ENCODE assay signal across 9 cellular contexts in genomic region chr1:35886606-35887431, GRCh38. TPM values are rescaled to one million over a fixed set of nuclear protein-coding genes. Genes with fewer than 3 reads are reported as not detected.
DNase-seq lines count a peak whose midpoint lies in the region; ATAC-seq and TF ChIP-seq lines count a peak whose summit lies in the region.
"Had no signal": no experiment of that assay in that cellular context is flagged by ENCODE, and none has a peak within 500 bp of the region (broad histone marks: within the 10 kb centered on the region; RNA-seq: fewer than 3 reads in every experiment).

No MANE protein-coding gene starts in this region.

- H3K4me2 ChIP-seq in SK-N-SH: peak overlapping the region; percentile 66; the same call in 1 of the 2 replicates
- H3K4me2 ChIP-seq: KMS-11 had no signal

- TF ChIP-seq EP300 in SK-N-SH (IDR thresholded peaks at IDR 0.05; ENCODE audit: borderline replicate concordance in 1 of 2, low read depth in 1 of 2, low read length in 1 of 2): no peak

- H3K9me3 ChIP-seq in SK-N-SH: no peaks in the 10 kb centered on the region
- no peaks in the 10 kb centered on the region for H3K9me3 ChIP-seq in psoas muscle

- WGBS in SK-N-SH (ENCODE audit: low lambda C conversion rate): 64% methylated on average over 3 of the region's 3 CpGs
- WGBS in psoas muscle, 3 donors: 45 to 60% (median 50%) methylated on average over 3 of the region's 3 CpGs

- TF ChIP-seq CTCF in SK-N-SH (IDR thresholded peaks at IDR 0.05): no peak
- no peak for TF ChIP-seq CTCF in progenitor cell of endocrine pancreas (IDR thresholded peaks at IDR 0.05; ENCODE audit: unreplicated experiment)
- TF ChIP-seq CTCF in psoas muscle (IDR thresholded peaks at IDR 0.05): no peak

- no peaks in the 10 kb centered on the region for H3K9me2 ChIP-seq in SK-N-SH

- CTCF ChIA-PET in SK-N-SH (lab: Yijun Ruan, JAX): interaction anchor here (1.6 kb wide), 1 partner anchor 11 kb away, joined by 8 read pairs; no protein-coding TSS in a partner anchor

- no peaks in the 10 kb centered on the region for H3F3A ChIP-seq in SK-N-SH (replicated peaks; ENCODE audit: insufficient read depth)

- POLR2A ChIA-PET in SK-N-SH (lab: Yijun Ruan, JAX): interaction anchor here (0.8 kb wide), 1 partner anchor 117 kb away, joined by 3 read pairs; the partner anchor contains the start of gene CLSPN

- peaks cover 39% of the 10 kb centered on the region for H3K79me2 ChIP-seq in SK-N-SH (ENCODE audit: insufficient read depth)

- H3K4me1 ChIP-seq in SK-N-SH (ENCODE audit: control insufficient read depth in 1 of 2, insufficient read depth in 2 of 2, low read depth in 1 of 2, low read length in 1 of 2) (peaks cover 12 to 33% of the 10 kb centered on the region in 2 experiments; a peak in 2 of 4 replicates), psoas muscle (peaks cover 6% of the 10 kb centered on the region)

- no peak overlapping the region for H3K9ac ChIP-seq in SK-N-SH
- H3K9ac ChIP-seq: KMS-11 had no signal

- H3K36me3 Mint-ChIP-seq in progenitor cell of endocrine pancreas (ENCODE audit: insufficient read depth): peaks cover 14% of the 10 kb centered on the region

- H4K20me1 ChIP-seq in SK-N-SH (ENCODE audit: insufficient read depth): peaks cover 20% of the 10 kb centered on the region

- peak overlapping the region; percentile 95 for H3K27ac Mint-ChIP-seq in progenitor cell of endocrine pancreas

- peak overlapping the region in 1 of 2 experiments; percentile 35; a peak in 1 of 4 replicates for H3K27ac ChIP-seq in SK-N-SH (ENCODE audit: low read depth in 2 of 2, low read length in 1 of 2)
- H3K27ac ChIP-seq in psoas muscle: no peak overlapping the region
- H3K27ac ChIP-seq: KMS-11 had no signal

- H2AFZ ChIP-seq in SK-N-SH (ENCODE audit: low read depth): no peak overlapping the region

- H3K4me3 Mint-ChIP-seq in progenitor cell of endocrine pancreas (ENCODE audit: low read depth): peak overlapping the region; percentile 51

- intact Hi-C loops in psoas muscle (cut with DNase I): loop anchor here in 1 of 2 donors (5.0 kb wide), 1 partner anchor 40 kb away; no protein-coding TSS in a partner anchor

- peak; percentile 37 for DNase-seq in SK-N-SH
- peak; percentile 80 for DNase-seq in NCI-H82 (lab: John Stamatoyannopoulos, UW)
- DNase-seq in dermis blood vessel endothelial cell: peak; percentile 36
- DNase-seq in progenitor cell of endocrine pancreas (ENCODE audit: low spot score, unreplicated experiment): no peak
- no peak for DNase-seq in stimulated activated CD4-positive, alpha-beta T cell treated with anti-CD3 and anti-CD28 coated beads, Interleukin-2, amount 100 ng/mL, for 24 hours
- DNase-seq in psoas muscle: no peak

- no peak overlapping the region for H3K4me3 ChIP-seq in SK-N-SH (ENCODE audit: low read depth in 2 of 2, low read length in 1 of 2)
- H3K4me3 ChIP-seq in psoas muscle: no peak overlapping the region

- H3K27me3 Mint-ChIP-seq in progenitor cell of endocrine pancreas: peaks cover 3% of the 10 kb centered on the region

- ATAC-seq in SK-N-SH treated with all-trans-retinoic acid at 6 μM for 48 hours: no peak
- ATAC-seq in GM18873 (IDR thresholded peaks at IDR 0.05; ENCODE audit: low FRiP score, unreplicated experiment): no peak
- no peak for ATAC-seq in psoas muscle

- H3K9me3 Mint-ChIP-seq in progenitor cell of endocrine pancreas (ENCODE audit: low read depth): no peaks in the 10 kb centered on the region

- no peak for TF ChIP-seq RAD21 in SK-N-SH (IDR thresholded peaks at IDR 0.05; ENCODE audit: low read length)

- H3K4me1 Mint-ChIP-seq in progenitor cell of endocrine pancreas (ENCODE audit: low read depth): peaks cover 39% of the 10 kb centered on the region

- H3K36me3 ChIP-seq in SK-N-SH (replicated peaks in 1 of 2; ENCODE audit: control insufficient read depth in 1 of 2, insufficient read depth in 2 of 2, low read length in 1 of 2) (peaks cover 5 to 17% of the 10 kb centered on the region in 2 experiments), psoas muscle (ENCODE audit: insufficient read depth in 1 of 2, low read depth in 1 of 2) (peaks cover 0 to 35% of the 10 kb centered on the region in 2 donors)

- H3K27me3 ChIP-seq in SK-N-SH (ENCODE audit: insufficient read depth) (no peaks in the 10 kb centered on the region), psoas muscle (ENCODE audit: insufficient read depth in 3 of 3, low read length in 2 of 3) (no peaks in the 10 kb centered on the region)

TF ChIP-seq in SK-N-SH, 30 proteins besides CTCF, POLR2A, EP300 and RAD21 (continues in another document):
- TF ChIP-seq POLR2AphosphoS5 (IDR thresholded peaks at IDR 0.05; ENCODE audit: low read depth, low read length) (no peak), FOXJ3 (CRISPR knock-in tag; IDR thresholded peaks at IDR 0.05) (no peak), SMC3 (IDR thresholded peaks at IDR 0.05; ENCODE audit: low read depth, low read length) (no peak), FOSL2 (IDR thresholded peaks at IDR 0.05; ENCODE audit: borderline replicate concordance, low read depth) (no peak), RCOR1 (IDR thresholded peaks at IDR 0.05; ENCODE audit: low read length) (no peak), JUND (IDR thresholded peaks at IDR 0.05) (no peak), SIN3A (IDR thresholded peaks at IDR 0.05; ENCODE audit: borderline replicate concordance, low read depth, low read length) (no peak), NRF1 (IDR thresholded peaks at IDR 0.05; ENCODE audit: low read depth, low read length) (no peak), EZH2phosphoT487 (IDR thresholded peaks at IDR 0.05; ENCODE audit: borderline replicate concordance, low read depth) (no peak), MEF2A (IDR thresholded peaks at IDR 0.05; ENCODE audit: borderline replicate concordance, low read depth) (no peak), YY1 (IDR thresholded peaks at IDR 0.05; ENCODE audit: low read depth) (no peak), ELF1 (IDR thresholded peaks at IDR 0.05) (no peak)
- TF ChIP-seq, protein P1, sequence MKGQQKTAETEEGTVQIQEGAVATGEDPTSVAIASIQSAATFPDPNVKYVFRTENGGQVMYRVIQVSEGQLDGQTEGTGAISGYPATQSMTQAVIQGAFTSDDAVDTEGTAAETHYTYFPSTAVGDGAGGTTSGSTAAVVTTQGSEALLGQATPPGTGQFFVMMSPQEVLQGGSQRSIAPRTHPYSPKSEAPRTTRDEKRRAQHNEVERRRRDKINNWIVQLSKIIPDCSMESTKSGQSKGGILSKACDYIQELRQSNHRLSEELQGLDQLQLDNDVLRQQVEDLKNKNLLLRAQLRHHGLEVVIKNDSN (IDR thresholded peaks at IDR 0.05; ENCODE audit: borderline replicate concordance, low read depth): no peak

TF ChIP-seq in SK-N-SH treated with all-trans-retinoic acid at 6 μM for 48 hours, 23 proteins besides CTCF, POLR2A, EP300 and RAD21:
- TF ChIP-seq ZFP3 (CRISPR knock-in tag; IDR thresholded peaks at IDR 0.05): no peak
- TF ChIP-seq CSDC2 (CRISPR knock-in tag; IDR thresholded peaks at IDR 0.05): no peak
- TF ChIP-seq ESRRG (CRISPR knock-in tag; IDR thresholded peaks at IDR 0.05): no peak
- no peak for TF ChIP-seq ZC3H10 (CRISPR knock-in tag; IDR thresholded peaks at IDR 0.05)
- TF ChIP-seq RARB (CRISPR knock-in tag; IDR thresholded peaks at IDR 0.05): no peak
- TF ChIP-seq ZNF70 (CRISPR knock-in tag; IDR thresholded peaks at IDR 0.05): no peak
- TF ChIP-seq ZFP30 (CRISPR knock-in tag; IDR thresholded peaks at IDR 0.05): no peak
- no peak for TF ChIP-seq PPARA (CRISPR knock-in tag; IDR thresholded peaks at IDR 0.05; ENCODE audit: borderline replicate concordance)
- TF ChIP-seq ZNF565 (CRISPR knock-in tag; conservative IDR thresholded peaks at IDR 0.05; ENCODE audit: low read depth): no peak
TF ChIP-seq in SK-N-SH treated with all-trans-retinoic acid at 6 μM for 48 hours: peak in this region for 0.

RNA-seq across cellular contexts. Expression of gene AGO1, which starts 3.8 kb away (rescaled TPM):
- 7.8 and 9.5 TPM in 2 replicates for polyA plus RNA-seq in SK-N-SH (2012; rRNA removed)
- 4.7 and 7.4 TPM in 2 replicates for polyA plus RNA-seq in SK-N-SH (2012; cell fraction: cytosol; rRNA removed)
- 12.0 and 12.5 TPM in 2 replicates for polyA plus RNA-seq in SK-N-SH (2012; cell fraction: nucleus; rRNA removed)
- 9.7 and 29.3 TPM in 2 replicates for total RNA-seq in dermis blood vessel endothelial cell
- 103 and 110 TPM in 2 replicates for total RNA-seq in progenitor cell of endocrine pancreas
- 10 to 100 TPM in 3 of 4 donors, 1 to 10 TPM in 1; 9.8 to 16.3 (median 12.8) TPM for total RNA-seq in psoas muscle
- 1 to 10 TPM; 2.2 to 6.4 (median 2.4) TPM for polyA plus RNA-seq in psoas muscle

RNA-seq across cellular contexts. Expression of gene AGO3, which starts 44.1 kb away (rescaled TPM):
- polyA plus RNA-seq in SK-N-SH (2012; rRNA removed): 6.7 and 7.7 TPM in 2 replicates
- polyA plus RNA-seq in SK-N-SH (2012; cell fraction: cytosol; rRNA removed): 6.9 and 7.4 TPM in 2 replicates
- 12.5 and 18.8 TPM in 2 replicates for polyA plus RNA-seq in SK-N-SH (2012; cell fraction: nucleus; rRNA removed)
- 20.8 and 21.8 TPM in 2 replicates for total RNA-seq in dermis blood vessel endothelial cell
- total RNA-seq in progenitor cell of endocrine pancreas: 40.8 and 42.1 TPM in 2 replicates
- 10 to 100 TPM; 10.4 to 17.6 (median 17.1) TPM for total RNA-seq in psoas muscle
- polyA plus RNA-seq in psoas muscle: 1 to 10 TPM; 2.2 to 8.9 (median 6.9) TPM

Comparison
In these comparisons a context has a peak if more than half of its experiments do, and no peak if none do; other contexts are left out.
1. DNase-seq: peak in SK-N-SH (single experiment), NCI-H82 (single experiment) and dermis blood vessel endothelial cell (single experiment); none in progenitor cell of endocrine pancreas (single experiment), stimulated activated CD4-positive, alpha-beta T cell treated with anti-CD3 and anti-CD28 coated beads, Interleukin-2, amount 100 ng/mL, for 24 hours (0 of 2) and psoas muscle (0 of 2).